ENCODE assay signal across 1 cellular context in the genomic region with DNA sequence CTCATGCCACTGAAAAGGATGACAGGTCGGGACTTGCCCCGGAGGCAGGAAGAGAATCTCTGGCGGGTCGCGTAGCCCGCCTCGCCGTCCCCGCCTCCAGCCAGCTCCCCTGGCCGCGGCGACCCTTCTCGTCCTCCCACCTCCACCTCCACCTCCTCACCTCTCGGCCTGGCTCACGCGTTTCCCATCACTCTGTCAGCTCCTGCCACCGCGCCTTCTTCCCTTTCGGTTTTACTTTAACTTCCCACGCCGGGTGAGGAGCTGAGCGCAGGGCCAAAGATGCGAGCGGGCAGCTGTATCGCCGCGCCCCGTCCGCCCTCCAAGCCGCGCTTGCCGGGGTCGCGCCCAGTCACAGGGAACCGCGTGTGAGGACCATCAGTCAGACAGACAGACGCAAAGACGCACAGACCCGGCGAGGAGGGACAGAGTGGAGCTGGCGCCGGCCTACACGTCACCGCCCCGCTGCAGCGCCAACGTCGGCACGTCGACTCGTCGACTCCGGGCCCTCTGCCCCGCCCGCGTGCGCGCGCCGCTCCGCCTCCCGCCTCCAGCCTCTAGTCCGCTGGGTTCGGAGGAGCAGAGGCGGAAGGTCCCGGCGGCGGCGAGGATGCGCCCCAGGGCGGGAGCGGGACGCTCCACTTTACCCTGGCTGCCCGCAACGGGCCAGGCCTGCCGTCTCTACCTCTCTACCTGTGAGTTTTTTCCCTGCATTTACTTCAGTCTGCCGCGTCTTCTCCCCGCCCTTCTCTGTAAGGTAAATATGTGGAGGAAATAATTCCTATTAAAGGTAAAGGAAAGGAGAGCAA.
TF ChIP-seq lines count a peak whose summit lies in the region.

A gene with protein sequence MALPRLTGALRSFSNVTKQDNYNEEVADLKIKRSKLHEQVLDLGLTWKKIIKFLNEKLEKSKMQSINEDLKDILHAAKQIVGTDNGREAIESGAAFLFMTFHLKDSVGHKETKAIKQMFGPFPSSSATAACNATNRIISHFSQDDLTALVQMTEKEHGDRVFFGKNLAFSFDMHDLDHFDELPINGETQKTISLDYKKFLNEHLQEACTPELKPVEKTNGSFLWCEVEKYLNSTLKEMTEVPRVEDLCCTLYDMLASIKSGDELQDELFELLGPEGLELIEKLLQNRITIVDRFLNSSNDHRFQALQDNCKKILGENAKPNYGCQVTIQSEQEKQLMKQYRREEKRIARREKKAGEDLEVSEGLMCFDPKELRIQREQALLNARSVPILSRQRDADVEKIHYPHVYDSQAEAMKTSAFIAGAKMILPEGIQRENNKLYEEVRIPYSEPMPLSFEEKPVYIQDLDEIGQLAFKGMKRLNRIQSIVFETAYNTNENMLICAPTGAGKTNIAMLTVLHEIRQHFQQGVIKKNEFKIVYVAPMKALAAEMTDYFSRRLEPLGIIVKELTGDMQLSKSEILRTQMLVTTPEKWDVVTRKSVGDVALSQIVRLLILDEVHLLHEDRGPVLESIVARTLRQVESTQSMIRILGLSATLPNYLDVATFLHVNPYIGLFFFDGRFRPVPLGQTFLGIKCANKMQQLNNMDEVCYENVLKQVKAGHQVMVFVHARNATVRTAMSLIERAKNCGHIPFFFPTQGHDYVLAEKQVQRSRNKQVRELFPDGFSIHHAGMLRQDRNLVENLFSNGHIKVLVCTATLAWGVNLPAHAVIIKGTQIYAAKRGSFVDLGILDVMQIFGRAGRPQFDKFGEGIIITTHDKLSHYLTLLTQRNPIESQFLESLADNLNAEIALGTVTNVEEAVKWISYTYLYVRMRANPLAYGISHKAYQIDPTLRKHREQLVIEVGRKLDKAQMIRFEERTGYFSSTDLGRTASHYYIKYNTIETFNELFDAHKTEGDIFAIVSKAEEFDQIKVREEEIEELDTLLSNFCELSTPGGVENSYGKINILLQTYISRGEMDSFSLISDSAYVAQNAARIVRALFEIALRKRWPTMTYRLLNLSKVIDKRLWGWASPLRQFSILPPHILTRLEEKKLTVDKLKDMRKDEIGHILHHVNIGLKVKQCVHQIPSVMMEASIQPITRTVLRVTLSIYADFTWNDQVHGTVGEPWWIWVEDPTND (N-terminal part only) (minus strand): TSS at position 429 of the 806 bp plus-strand sequence. CDS start 13,332 bp downstream, outside the sequence.

TF ChIP-seq in HepG2, 621 proteins besides CTCF, POLR2A, EP300 and RAD21 (continued from another document and continues in another):
- TF ChIP-seq, protein P1, sequence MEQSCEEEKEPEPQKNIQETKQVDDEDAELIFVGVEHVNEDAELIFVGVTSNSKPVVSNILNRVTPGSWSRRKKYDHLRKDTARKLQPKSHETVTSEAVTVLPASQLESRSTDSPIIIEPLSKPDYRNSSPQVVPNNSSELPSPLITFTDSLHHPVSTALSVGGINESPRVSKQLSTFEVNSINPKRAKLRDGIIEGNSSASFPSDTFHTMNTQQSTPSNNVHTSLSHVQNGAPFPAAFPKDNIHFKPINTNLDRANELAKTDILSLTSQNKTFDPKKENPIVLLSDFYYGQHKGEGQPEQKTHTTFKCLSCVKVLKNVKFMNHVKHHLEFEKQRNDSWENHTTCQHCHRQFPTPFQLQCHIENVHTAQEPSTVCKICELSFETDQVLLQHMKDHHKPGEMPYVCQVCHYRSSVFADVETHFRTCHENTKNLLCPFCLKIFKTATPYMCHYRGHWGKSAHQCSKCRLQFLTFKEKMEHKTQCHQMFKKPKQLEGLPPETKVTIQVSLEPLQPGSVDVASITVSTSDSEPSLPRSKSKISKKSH (CRISPR knock-in tag; IDR thresholded peaks at IDR 0.05; ENCODE audit: borderline replicate concordance), result peak; percentile 84
- TF ChIP-seq ISL2 (CRISPR knock-in tag; IDR thresholded peaks at IDR 0.05) (peak; percentile 72), ZMYM3 (CRISPR knock-in tag; IDR thresholded peaks at IDR 0.05) (peak; percentile 49; the same call in 1 of the 2 replicates), LCORL (IDR thresholded peaks at IDR 0.05) (no peak), LCORL (CRISPR knock-in tag; IDR thresholded peaks at IDR 0.05) (peak; percentile 83), MXD4 (CRISPR knock-in tag; IDR thresholded peaks at IDR 0.05) (peak; percentile 88), ZNF768 (CRISPR knock-in tag; IDR thresholded peaks at IDR 0.05) (peak; percentile 73; the same call in 1 of the 2 replicates), ZBTB3 (CRISPR knock-in tag; IDR thresholded peaks at IDR 0.05; ENCODE audit: borderline replicate concordance, low read depth) (0 out of 2 replicates have a peak, but pooled peaks have one; percentile 32), ARNT (IDR thresholded peaks at IDR 0.05) (no peak), NFKB2 (CRISPR knock-in tag; IDR thresholded peaks at IDR 0.05; ENCODE audit: borderline replicate concordance) (peak; percentile 84; the same call in 1 of the 2 replicates), ZBTB7B (CRISPR knock-in tag; IDR thresholded peaks at IDR 0.05) (peak; percentile 57; the same call in 1 of the 2 replicates), ZNF136 (CRISPR knock-in tag; IDR thresholded peaks at IDR 0.05; ENCODE audit: low read depth) (peak; percentile 86; the same call in 1 of the 2 replicates), ZNF121 (CRISPR knock-in tag; IDR thresholded peaks at IDR 0.05) (peak; percentile 17; the same call in 1 of the 2 replicates), HHEX (CRISPR knock-in tag; IDR thresholded peaks at IDR 0.05) (0 out of 2 replicates have a peak, but pooled peaks have one; percentile 7), GFI1 (CRISPR knock-in tag; IDR thresholded peaks at IDR 0.05; ENCODE audit: borderline replicate concordance) (peak; percentile 84), ZBTB42 (CRISPR knock-in tag; IDR thresholded peaks at IDR 0.05) (peak; percentile 93), BRD4 (CRISPR knock-in tag; IDR thresholded peaks at IDR 0.05) (peak; percentile 39; the same call in 1 of the 2 replicates), PHF8 (CRISPR knock-in tag; IDR thresholded peaks at IDR 0.05) (peak; percentile 95), ZNF17 (CRISPR knock-in tag; IDR thresholded peaks at IDR 0.05) (no peak), KDM6A (CRISPR knock-in tag; IDR thresholded peaks at IDR 0.05; ENCODE audit: low read depth) (no peak), SSRP1 (CRISPR knock-in tag; IDR thresholded peaks at IDR 0.05) (no peak), MEIS1 (CRISPR knock-in tag; IDR thresholded peaks at IDR 0.05; ENCODE audit: borderline replicate concordance) (peak; percentile 87; the same call in 1 of the 2 replicates), PHF5A (CRISPR knock-in tag; IDR thresholded peaks at IDR 0.05; ENCODE audit: low read depth, unreplicated experiment) (no peak), ZNF674 (CRISPR knock-in tag; IDR thresholded peaks at IDR 0.05; ENCODE audit: low read depth) (peak; percentile 66; the same call in 1 of the 2 replicates), ZNF841 (CRISPR knock-in tag; IDR thresholded peaks at IDR 0.05; ENCODE audit: borderline replicate concordance) (no peak)
- TF ChIP-seq, protein P2, sequence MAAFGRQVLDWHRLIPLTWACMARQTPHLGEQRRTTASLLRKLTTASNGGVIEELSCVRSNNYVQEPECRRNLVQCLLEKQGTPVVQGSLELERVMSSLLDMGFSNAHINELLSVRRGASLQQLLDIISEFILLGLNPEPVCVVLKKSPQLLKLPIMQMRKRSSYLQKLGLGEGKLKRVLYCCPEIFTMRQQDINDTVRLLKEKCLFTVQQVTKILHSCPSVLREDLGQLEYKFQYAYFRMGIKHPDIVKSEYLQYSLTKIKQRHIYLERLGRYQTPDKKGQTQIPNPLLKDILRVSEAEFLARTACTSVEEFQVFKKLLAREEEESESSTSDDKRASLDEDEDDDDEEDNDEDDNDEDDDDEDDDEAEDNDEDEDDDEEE (CRISPR knock-in tag; IDR thresholded peaks at IDR 0.05), result peak; percentile 90
- TF ChIP-seq, protein P3, sequence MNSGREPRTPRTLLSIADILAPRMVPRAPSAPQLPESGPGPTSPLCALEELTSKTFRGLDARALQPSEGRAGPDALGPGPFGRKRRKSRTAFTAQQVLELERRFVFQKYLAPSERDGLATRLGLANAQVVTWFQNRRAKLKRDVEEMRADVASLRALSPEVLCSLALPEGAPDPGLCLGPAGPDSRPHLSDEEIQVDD (CRISPR knock-in tag; IDR thresholded peaks at IDR 0.05; ENCODE audit: borderline replicate concordance), result peak; percentile 53; the same call in 1 of the 2 replicates
- TF ChIP-seq, protein P4, sequence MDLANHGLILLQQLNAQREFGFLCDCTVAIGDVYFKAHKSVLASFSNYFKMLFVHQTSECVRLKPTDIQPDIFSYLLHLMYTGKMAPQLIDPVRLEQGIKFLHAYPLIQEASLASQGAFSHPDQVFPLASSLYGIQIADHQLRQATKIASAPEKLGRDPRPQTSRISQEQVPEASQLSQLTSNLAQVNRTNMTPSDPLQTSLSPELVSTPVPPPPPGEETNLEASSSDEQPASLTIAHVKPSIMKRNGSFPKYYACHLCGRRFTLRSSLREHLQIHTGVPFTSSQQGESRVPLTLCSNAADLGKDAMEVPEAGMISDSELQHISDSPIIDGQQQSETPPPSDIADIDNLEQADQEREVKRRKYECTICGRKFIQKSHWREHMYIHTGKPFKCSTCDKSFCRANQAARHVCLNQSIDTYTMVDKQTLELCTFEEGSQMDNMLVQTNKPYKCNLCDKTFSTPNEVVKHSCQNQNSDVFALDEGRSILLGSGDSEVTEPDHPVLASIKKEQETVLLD (CRISPR knock-in tag; IDR thresholded peaks at IDR 0.05; ENCODE audit: low read depth), result peak; percentile 78; the same call in 1 of the 2 replicates
- TF ChIP-seq, protein P5, sequence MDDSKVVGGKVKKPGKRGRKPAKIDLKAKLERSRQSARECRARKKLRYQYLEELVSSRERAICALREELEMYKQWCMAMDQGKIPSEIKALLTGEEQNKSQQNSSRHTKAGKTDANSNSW (CRISPR knock-in tag; IDR thresholded peaks at IDR 0.05; ENCODE audit: borderline replicate concordance), result peak; percentile 81; the same call in 1 of the 2 replicates
- TF ChIP-seq, protein P6, sequence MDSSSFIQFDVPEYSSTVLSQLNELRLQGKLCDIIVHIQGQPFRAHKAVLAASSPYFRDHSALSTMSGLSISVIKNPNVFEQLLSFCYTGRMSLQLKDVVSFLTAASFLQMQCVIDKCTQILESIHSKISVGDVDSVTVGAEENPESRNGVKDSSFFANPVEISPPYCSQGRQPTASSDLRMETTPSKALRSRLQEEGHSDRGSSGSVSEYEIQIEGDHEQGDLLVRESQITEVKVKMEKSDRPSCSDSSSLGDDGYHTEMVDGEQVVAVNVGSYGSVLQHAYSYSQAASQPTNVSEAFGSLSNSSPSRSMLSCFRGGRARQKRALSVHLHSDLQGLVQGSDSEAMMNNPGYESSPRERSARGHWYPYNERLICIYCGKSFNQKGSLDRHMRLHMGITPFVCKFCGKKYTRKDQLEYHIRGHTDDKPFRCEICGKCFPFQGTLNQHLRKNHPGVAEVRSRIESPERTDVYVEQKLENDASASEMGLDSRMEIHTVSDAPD (CRISPR knock-in tag; IDR thresholded peaks at IDR 0.05), result 0 out of 2 replicates have a peak, but pooled peaks have one; percentile 44
- TF ChIP-seq, protein P7, sequence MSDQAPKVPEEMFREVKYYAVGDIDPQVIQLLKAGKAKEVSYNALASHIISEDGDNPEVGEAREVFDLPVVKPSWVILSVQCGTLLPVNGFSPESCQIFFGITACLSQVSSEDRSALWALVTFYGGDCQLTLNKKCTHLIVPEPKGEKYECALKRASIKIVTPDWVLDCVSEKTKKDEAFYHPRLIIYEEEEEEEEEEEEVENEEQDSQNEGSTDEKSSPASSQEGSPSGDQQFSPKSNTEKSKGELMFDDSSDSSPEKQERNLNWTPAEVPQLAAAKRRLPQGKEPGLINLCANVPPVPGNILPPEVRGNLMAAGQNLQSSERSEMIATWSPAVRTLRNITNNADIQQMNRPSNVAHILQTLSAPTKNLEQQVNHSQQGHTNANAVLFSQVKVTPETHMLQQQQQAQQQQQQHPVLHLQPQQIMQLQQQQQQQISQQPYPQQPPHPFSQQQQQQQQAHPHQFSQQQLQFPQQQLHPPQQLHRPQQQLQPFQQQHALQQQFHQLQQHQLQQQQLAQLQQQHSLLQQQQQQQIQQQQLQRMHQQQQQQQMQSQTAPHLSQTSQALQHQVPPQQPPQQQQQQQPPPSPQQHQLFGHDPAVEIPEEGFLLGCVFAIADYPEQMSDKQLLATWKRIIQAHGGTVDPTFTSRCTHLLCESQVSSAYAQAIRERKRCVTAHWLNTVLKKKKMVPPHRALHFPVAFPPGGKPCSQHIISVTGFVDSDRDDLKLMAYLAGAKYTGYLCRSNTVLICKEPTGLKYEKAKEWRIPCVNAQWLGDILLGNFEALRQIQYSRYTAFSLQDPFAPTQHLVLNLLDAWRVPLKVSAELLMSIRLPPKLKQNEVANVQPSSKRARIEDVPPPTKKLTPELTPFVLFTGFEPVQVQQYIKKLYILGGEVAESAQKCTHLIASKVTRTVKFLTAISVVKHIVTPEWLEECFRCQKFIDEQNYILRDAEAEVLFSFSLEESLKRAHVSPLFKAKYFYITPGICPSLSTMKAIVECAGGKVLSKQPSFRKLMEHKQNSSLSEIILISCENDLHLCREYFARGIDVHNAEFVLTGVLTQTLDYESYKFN (CRISPR knock-in tag; conservative IDR thresholded peaks at IDR 0.05), result peak; percentile 44; the same call in 1 of the 2 replicates
- TF ChIP-seq, protein P8, sequence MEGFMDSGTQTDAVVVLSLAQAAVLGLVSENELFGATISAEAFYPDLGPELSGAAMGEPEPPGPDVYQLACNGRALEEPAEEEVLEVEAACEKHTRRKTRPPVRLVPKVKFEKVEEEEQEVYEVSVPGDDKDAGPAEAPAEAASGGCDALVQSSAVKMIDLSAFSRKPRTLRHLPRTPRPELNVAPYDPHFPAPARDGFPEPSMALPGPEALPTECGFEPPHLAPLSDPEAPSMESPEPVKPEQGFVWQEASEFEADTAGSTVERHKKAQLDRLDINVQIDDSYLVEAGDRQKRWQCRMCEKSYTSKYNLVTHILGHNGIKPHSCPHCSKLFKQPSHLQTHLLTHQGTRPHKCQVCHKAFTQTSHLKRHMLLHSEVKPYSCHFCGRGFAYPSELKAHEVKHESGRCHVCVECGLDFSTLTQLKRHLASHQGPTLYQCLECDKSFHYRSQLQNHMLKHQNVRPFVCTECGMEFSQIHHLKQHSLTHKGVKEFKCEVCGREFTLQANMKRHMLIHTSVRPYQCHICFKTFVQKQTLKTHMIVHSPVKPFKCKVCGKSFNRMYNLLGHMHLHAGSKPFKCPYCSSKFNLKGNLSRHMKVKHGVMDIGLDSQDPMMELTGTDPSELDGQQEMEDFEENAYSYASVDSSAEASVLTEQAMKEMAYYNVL (CRISPR knock-in tag; IDR thresholded peaks at IDR 0.05; ENCODE audit: borderline replicate concordance), result peak; percentile 74
- TF ChIP-seq, protein P9, sequence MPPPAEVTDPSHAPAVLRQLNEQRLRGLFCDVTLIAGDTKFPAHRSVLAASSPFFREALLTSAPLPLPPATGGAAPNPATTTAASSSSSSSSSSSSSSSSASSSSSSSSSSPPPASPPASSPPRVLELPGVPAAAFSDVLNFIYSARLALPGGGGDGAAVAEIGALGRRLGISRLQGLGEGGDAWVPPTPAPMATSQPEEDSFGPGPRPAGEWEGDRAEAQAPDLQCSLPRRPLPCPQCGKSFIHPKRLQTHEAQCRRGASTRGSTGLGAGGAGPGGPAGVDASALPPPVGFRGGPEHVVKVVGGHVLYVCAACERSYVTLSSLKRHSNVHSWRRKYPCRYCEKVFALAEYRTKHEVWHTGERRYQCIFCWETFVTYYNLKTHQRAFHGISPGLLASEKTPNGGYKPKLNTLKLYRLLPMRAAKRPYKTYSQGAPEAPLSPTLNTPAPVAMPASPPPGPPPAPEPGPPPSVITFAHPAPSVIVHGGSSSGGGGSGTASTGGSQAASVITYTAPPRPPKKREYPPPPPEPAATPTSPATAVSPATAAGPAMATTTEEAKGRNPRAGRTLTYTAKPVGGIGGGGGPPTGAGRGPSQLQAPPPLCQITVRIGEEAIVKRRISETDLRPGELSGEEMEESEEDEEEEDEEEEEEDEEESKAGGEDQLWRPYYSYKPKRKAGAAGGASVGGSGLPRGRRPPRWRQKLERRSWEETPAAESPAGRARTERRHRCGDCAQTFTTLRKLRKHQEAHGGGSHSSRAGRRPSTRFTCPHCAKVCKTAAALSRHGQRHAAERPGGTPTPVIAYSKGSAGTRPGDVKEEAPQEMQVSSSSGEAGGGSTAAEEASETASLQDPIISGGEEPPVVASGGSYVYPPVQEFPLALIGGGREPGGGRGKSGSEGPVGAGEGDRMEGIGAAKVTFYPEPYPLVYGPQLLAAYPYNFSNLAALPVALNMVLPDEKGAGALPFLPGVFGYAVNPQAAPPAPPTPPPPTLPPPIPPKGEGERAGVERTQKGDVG (CRISPR knock-in tag; IDR thresholded peaks at IDR 0.05; ENCODE audit: borderline replicate concordance), result peak; percentile 30; the same call in 1 of the 2 replicates
